ENCODE assay signal across 21 cellular contexts in the genomic region with DNA sequence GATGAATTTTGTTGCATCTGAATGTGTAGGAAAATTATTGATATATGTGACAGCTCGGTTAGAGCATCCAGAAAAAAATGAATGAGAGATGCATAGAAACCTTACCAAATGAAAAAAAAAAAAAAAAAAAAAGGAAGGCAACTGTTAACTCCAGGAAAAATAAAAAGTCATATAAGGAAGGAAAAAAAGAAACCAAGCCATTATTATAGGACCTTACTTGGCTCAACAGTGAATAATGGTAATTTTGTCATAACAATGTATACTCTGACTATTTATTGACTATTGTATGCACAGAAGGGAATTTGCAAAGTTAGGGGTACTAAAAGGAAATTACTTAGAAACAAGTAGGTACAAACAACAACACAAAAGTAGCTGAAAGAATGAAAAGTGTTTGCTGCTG. TPM values are rescaled to one million over a fixed set of nuclear protein-coding genes. Genes with fewer than 3 reads are reported as not detected.
DNase-seq lines count a peak whose midpoint lies in the region; ATAC-seq and TF ChIP-seq lines count a peak whose summit lies in the region.
"Had no signal": no experiment of that assay in that cellular context is flagged by ENCODE, and none has a peak within 500 bp of the region (broad histone marks: within the 10 kb centered on the region; RNA-seq: fewer than 3 reads in every experiment).

No MANE protein-coding gene starts in this region.

- H3K9me3 ChIP-seq in PC-3 (ENCODE audit: low read length) = no peaks in the 10 kb centered on the region
- H3K9me3 ChIP-seq: MG63, upper lobe of left lung had no signal

- CTCF ChIA-PET in activated CD4-positive, alpha-beta T cell treated with anti-CD3 and anti-CD28 coated beads, Interleukin-2, amount 10 ng/mL, durations not matched to agents 7 days and 5 days (lab: Charles Lee) = no interaction called here
- CTCF ChIA-PET in PC-3 (lab: Charles Lee) = no interaction called here

- peaks cover 47% of the 10 kb centered on the region for H3K36me3 ChIP-seq in PC-3 (ENCODE audit: low read depth, low read length)

- H3K4me2 ChIP-seq in PC-3 (ENCODE audit: low read length) = no peak overlapping the region
- H3K4me2 ChIP-seq: A549 had no signal

- H3K27me3 Mint-ChIP-seq in activated CD4-positive, alpha-beta T cell treated with anti-CD3 and anti-CD28 coated beads, Interleukin-2, amount 10 ng/mL, durations not matched to agents 7 days and 5 days = no peaks in the 10 kb centered on the region
- H3K27me3 Mint-ChIP-seq in IgD-negative memory B cell = no peaks in the 10 kb centered on the region
- no peaks in the 10 kb centered on the region for H3K27me3 Mint-ChIP-seq in brain
- H3K27me3 Mint-ChIP-seq in neural crest cell (ENCODE audit: low read depth) = no peaks in the 10 kb centered on the region
- H3K27me3 Mint-ChIP-seq: central memory CD8-positive, alpha-beta T cell; stimulated activated naive CD8-positive, alpha-beta T cell treated with anti-CD3 and anti-CD28 coated beads, Interleukin-15, amount 100 ng/mL, for 72 hours had no signal

- no peak for TF ChIP-seq CTCF in brain (conservative IDR thresholded peaks at IDR 0.05)
- no peak for TF ChIP-seq CTCF in neural crest cell (conservative IDR thresholded peaks at IDR 0.05)
- no peak for TF ChIP-seq CTCF in PC-3 (conservative IDR thresholded peaks at IDR 0.05; ENCODE audit: low read depth, low read length)

- DNase-seq in activated CD4-positive, alpha-beta T cell treated with anti-CD3 and anti-CD28 coated beads, Interleukin-2, amount 10 ng/mL, durations not matched to agents 7 days and 5 days = no peak
- DNase-seq in activated CD4-positive, alpha-beta T cell treated with anti-CD3 and anti-CD28 coated beads for 1 hour = no peak
- no peak for DNase-seq in neural crest cell (ENCODE audit: low read depth, low spot score)
- DNase-seq in posterior cingulate gyrus = no peak
- DNase-seq in PC-3 = no peak
- DNase-seq: activated CD4-positive, CD25-positive, alpha-beta regulatory T cell treated with anti-CD3 and anti-CD28 coated beads, Interleukin-2, amount 50 U/mL, for 72 hours; activated T-cell treated with anti-CD3 and anti-CD28 coated beads, Interleukin-2, amount 50 U/mL, for 4 hours; effector CD4-positive, alpha-beta T cell; HFFc6; MG63; NCI-H187; NCI-H446 treated with DMSO at 0.1 percent for 48 hours; Right ventricle myocardium superior; stimulated activated naive CD8-positive, alpha-beta T cell treated with anti-CD3 and anti-CD28 coated beads, Interleukin-15, amount 100 ng/mL, for 72 hours; upper lobe of left lung had no signal

- H3K27me3 ChIP-seq in PC-3 (ENCODE audit: low read length) = no peaks in the 10 kb centered on the region
- H3K27me3 ChIP-seq: MG63, upper lobe of left lung had no signal

- no peaks in the 10 kb centered on the region for H3F3A ChIP-seq in PC-3 (ENCODE audit: low read length, unreplicated experiment)

- no peak overlapping the region for H3K4me3 ChIP-seq in PC-3 (ENCODE audit: low read length)
- H3K4me3 ChIP-seq: A549, lung, MG63, upper lobe of left lung had no signal

- H3K4me1 ChIP-seq in PC-3 (ENCODE audit: insufficient read depth, low read length) = peaks cover 21% of the 10 kb centered on the region

- H3K9me3 Mint-ChIP-seq in activated CD4-positive, alpha-beta T cell treated with anti-CD3 and anti-CD28 coated beads, Interleukin-2, amount 10 ng/mL, durations not matched to agents 7 days and 5 days = peaks cover 9% of the 10 kb centered on the region
- H3K9me3 Mint-ChIP-seq in IgD-negative memory B cell (peaks cover 3 to 6% (median 3%) of the 10 kb centered on the region in 3 donors), brain (peaks cover 5 to 14% (median 11%) of the 10 kb centered on the region in 5 experiments), neural crest cell (no peaks in the 10 kb centered on the region)
- H3K9me3 Mint-ChIP-seq: central memory CD8-positive, alpha-beta T cell had no signal

- H3K4me3 Mint-ChIP-seq in activated CD4-positive, alpha-beta T cell treated with anti-CD3 and anti-CD28 coated beads, Interleukin-2, amount 10 ng/mL, durations not matched to agents 7 days and 5 days = peak overlapping the region; percentile 22
- H3K4me3 Mint-ChIP-seq in IgD-negative memory B cell (peak overlapping the region; percentile 8 to 99 (median 48)), brain (peak overlapping the region; percentile 40 to 96 (median 90)), neural crest cell (peak overlapping the region; percentile 91)
- H3K4me3 Mint-ChIP-seq: HFFc6 had no signal

- H3K27ac ChIP-seq in PC-3 (ENCODE audit: low read length) = no peak overlapping the region
- H3K27ac ChIP-seq: A549, upper lobe of left lung had no signal

- H3K79me2 ChIP-seq in PC-3 (ENCODE audit: low read length) = peaks cover 41% of the 10 kb centered on the region

- H2AFZ ChIP-seq in PC-3 (ENCODE audit: low read length) = no peak overlapping the region

- POLR2A ChIA-PET in activated CD4-positive, alpha-beta T cell treated with anti-CD3 and anti-CD28 coated beads, Interleukin-2, amount 10 ng/mL, durations not matched to agents 7 days and 5 days (lab: Charles Lee) = no interaction called here
- POLR2A ChIA-PET in PC-3 (lab: Charles Lee; ENCODE audit: unreplicated experiment) = no interaction called here

- peaks cover 33% of the 10 kb centered on the region for H3K36me3 Mint-ChIP-seq in activated CD4-positive, alpha-beta T cell treated with anti-CD3 and anti-CD28 coated beads, Interleukin-2, amount 10 ng/mL, durations not matched to agents 7 days and 5 days (ENCODE audit: low read depth)
- peaks cover 10% of the 10 kb centered on the region for H3K36me3 Mint-ChIP-seq in IgD-negative memory B cell
- peaks cover 60% of the 10 kb centered on the region for H3K36me3 Mint-ChIP-seq in brain
- peaks cover 34% of the 10 kb centered on the region for H3K36me3 Mint-ChIP-seq in neural crest cell (ENCODE audit: low read depth)

- no peak overlapping the region for H3K9ac ChIP-seq in PC-3 (ENCODE audit: low read length)

- H3K4me1 Mint-ChIP-seq in activated CD4-positive, alpha-beta T cell treated with anti-CD3 and anti-CD28 coated beads, Interleukin-2, amount 10 ng/mL, durations not matched to agents 7 days and 5 days = peaks cover 39% of the 10 kb centered on the region
- H3K4me1 Mint-ChIP-seq in IgD-negative memory B cell (peaks cover 12 to 19% (median 15%) of the 10 kb centered on the region in 3 donors), brain (peaks cover 50% of the 10 kb centered on the region), neural crest cell (peaks cover 56% of the 10 kb centered on the region)

- no peak overlapping the region for H3K27ac Mint-ChIP-seq in activated CD4-positive, alpha-beta T cell treated with anti-CD3 and anti-CD28 coated beads, Interleukin-2, amount 10 ng/mL, durations not matched to agents 7 days and 5 days
- H3K27ac Mint-ChIP-seq in IgD-negative memory B cell (peak overlapping the region in 2 of 3 donors; percentile 41 to 63), brain (no peak overlapping the region), neural crest cell (ENCODE audit: unreplicated experiment) (no peak overlapping the region)
- H3K27ac Mint-ChIP-seq: HFFc6; stimulated activated naive CD8-positive, alpha-beta T cell treated with anti-CD3 and anti-CD28 coated beads, Interleukin-15, amount 100 ng/mL, for 72 hours had no signal

- 0 out of 2 replicates have a peak, but pooled peaks cover 4% of the 10 kb centered on the region for H4K20me1 ChIP-seq in PC-3 (ENCODE audit: low read length)

- intact Hi-C loops in posterior cingulate gyrus (cut with DNase I) = no loop called here
- intact Hi-C loops in PC-3 (cut with micrococcal nuclease) = no loop called here

- no peak for ATAC-seq in HG03135 (IDR thresholded peaks at IDR 0.05; ENCODE audit: unreplicated experiment)
- ATAC-seq in PC-3 = no peak
- ATAC-seq: A549; activated T-cell treated with anti-CD3 and anti-CD28 coated beads, Interleukin-2, amount 50 U/mL, for 4 hours; stimulated activated naive CD8-positive, alpha-beta T cell treated with anti-CD3 and anti-CD28 coated beads, Interleukin-15, amount 100 ng/mL, for 72 hours had no signal

- H3K9me2 ChIP-seq in PC-3 (replicated peaks; ENCODE audit: low read length) = no peaks in the 10 kb centered on the region

- BruUV-seq in PC-3 (replicated peaks; lab: Mats Ljungman, UMichigan) = no TSS peak

RNA-seq across cellular contexts. Expression of gene DHCR7, which starts 2.0 kb away (rescaled TPM):
- total RNA-seq in activated CD4-positive, alpha-beta T cell treated with anti-CD3 and anti-CD28 coated beads, Interleukin-2, amount 10 ng/mL, durations not matched to agents 7 days and 5 days = 10 to 100 TPM; 29.5 to 30.1 TPM
- 16.6 TPM for polyA plus RNA-seq in IgD-negative memory B cell
- polyA plus RNA-seq in brain (ENCODE audit: insufficient read depth, low read depth, low replicate concordance) = 108 TPM
- 193 and 208 TPM in 2 replicates for total RNA-seq in neural crest cell
- total RNA-seq in PC-3 (2014; rRNA removed) = 125 and 127 TPM in 2 replicates

RNA-seq across cellular contexts. Expression of gene NADSYN1, which starts 6.9 kb away (rescaled TPM):
- 100 to 1,000 TPM; 120 to 127 TPM for total RNA-seq in activated CD4-positive, alpha-beta T cell treated with anti-CD3 and anti-CD28 coated beads, Interleukin-2, amount 10 ng/mL, durations not matched to agents 7 days and 5 days
- polyA plus RNA-seq in IgD-negative memory B cell (39.5 TPM), brain (ENCODE audit: insufficient read depth, low read depth, low replicate concordance) (16.2 TPM)
- total RNA-seq in neural crest cell (42.9 and 45.1 TPM in 2 replicates), PC-3 (2014; rRNA removed) (64.8 and 70.7 TPM in 2 replicates)

Comparison
In these comparisons a context has a peak if more than half of its experiments do, and no peak if none do; other contexts are left out.
1. H3K27ac Mint-ChIP-seq: peak in IgD-negative memory B cell (2 of 3); none in activated CD4-positive, alpha-beta T cell treated with anti-CD3 and anti-CD28 coated beads, Interleukin-2, amount 10 ng/mL, durations not matched to agents 7 days and 5 days (single experiment), brain (0 of 5) and neural crest cell (single experiment).
2. H3K4me3 Mint-ChIP-seq: peak in every context shown above with its lines; median percentile 91 in neural crest cell; 90 in brain; 48 in IgD-negative memory B cell; 22 in activated CD4-positive, alpha-beta T cell treated with anti-CD3 and anti-CD28 coated beads, Interleukin-2, amount 10 ng/mL, durations not matched to agents 7 days and 5 days.